8 cellular contexts compared by ENCODE assay signal in genomic region chr5:142770650-142771609, GRCh38. TPM values are rescaled to one million over a fixed set of nuclear protein-coding genes. Genes with fewer than 3 reads are reported as not detected.
DNase-seq lines count a peak whose midpoint lies in the region; ATAC-seq, FAIRE-seq and TF ChIP-seq lines count a peak whose summit lies in the region.

No MANE protein-coding gene starts in this region.

- peak overlapping the region; percentile 68 for H3K9ac ChIP-seq in SK-N-SH

- peak; percentile 30 for ATAC-seq in CD8-positive, alpha-beta T cell
- ATAC-seq in GM21360 (IDR thresholded peaks at IDR 0.05; ENCODE audit: unreplicated experiment): peak; percentile 16
- peak; percentile 9 to 21 for ATAC-seq in left cardiac atrium

- DNase-seq in CD8-positive, alpha-beta T cell: peak; percentile 37 to 78 (median 58)
- DNase-seq in HL-60 (ENCODE audit: low read depth in 1 of 2, low spot score in 1 of 2) (peak; percentile 51 to 58), SK-N-SH (peak; percentile 75), left cardiac atrium (peak; percentile 68), pons (ENCODE audit: low spot score) (peak; percentile 23), urothelium cell line (ENCODE audit: low spot score) (peak; percentile 35)
- peak; percentile 70 for DNase-seq in activated naive CD8-positive, alpha-beta T cell treated with anti-CD3 and anti-CD28 coated beads for 36 hours

- no peaks in the 10 kb centered on the region for H3K79me2 ChIP-seq in SK-N-SH (ENCODE audit: insufficient read depth)

- CTCF ChIA-PET in CD8-positive, alpha-beta T cell (lab: Charles Lee): interaction anchor here (0.9 to 10.9 kb wide), 22 partner anchors 9 to 115 kb away, joined by 3 to 126 read pairs (median 5); no protein-coding TSS in a partner anchor
- CTCF ChIA-PET in SK-N-SH (lab: Yijun Ruan, JAX): interaction anchor here (0.7 to 8.1 kb wide), 29 partner anchors 9 to 121 kb away, joined by 3 to 90 read pairs (median 6); no protein-coding TSS in a partner anchor

- FAIRE-seq in urothelium cell line (lab: Jason Lieb, UNC): no peak

- no peak for TF ChIP-seq CTCF in CD8-positive, alpha-beta T cell (IDR thresholded peaks at IDR 0.05)
- TF ChIP-seq CTCF in HL-60 (IDR thresholded peaks at IDR 0.05; ENCODE audit: insufficient read depth, low read length): peak; percentile 6
- peak; percentile 45 for TF ChIP-seq CTCF in SK-N-SH (IDR thresholded peaks at IDR 0.05)

- no peaks in the 10 kb centered on the region for H3K27me3 Mint-ChIP-seq in CD8-positive, alpha-beta T cell (ENCODE audit: low read depth)
- no peaks in the 10 kb centered on the region for H3K27me3 Mint-ChIP-seq in activated naive CD8-positive, alpha-beta T cell treated with anti-CD3 and anti-CD28 coated beads for 36 hours

- no peaks in the 10 kb centered on the region for H3K36me3 ChIP-seq in CD8-positive, alpha-beta T cell (ENCODE audit: insufficient read depth, low read length)
- no peaks in the 10 kb centered on the region for H3K36me3 ChIP-seq in SK-N-SH (replicated peaks in 1 of 2; ENCODE audit: control insufficient read depth in 1 of 2, insufficient read depth in 2 of 2, low read length in 1 of 2)

- H3K4me3 Mint-ChIP-seq in CD8-positive, alpha-beta T cell: peak overlapping the region; percentile 95
- H3K4me3 Mint-ChIP-seq in activated naive CD8-positive, alpha-beta T cell treated with anti-CD3 and anti-CD28 coated beads for 36 hours: peak overlapping the region; percentile 95

- H3K4me3 ChIP-seq in CD8-positive, alpha-beta T cell (ENCODE audit: low read depth, low read length): peak overlapping the region; percentile 98
- H3K4me3 ChIP-seq in HL-60 (replicated peaks; ENCODE audit: insufficient read depth, low read length) (peak overlapping the region; percentile 98), SK-N-SH (ENCODE audit: low read depth in 2 of 2, low read length in 1 of 2) (peak overlapping the region; percentile 70 to 87)

- no peaks in the 10 kb centered on the region for H3K9me3 ChIP-seq in CD8-positive, alpha-beta T cell (ENCODE audit: low read length)
- no peaks in the 10 kb centered on the region for H3K9me3 ChIP-seq in SK-N-SH

- H3K4me1 Mint-ChIP-seq in CD8-positive, alpha-beta T cell (ENCODE audit: low read depth): peaks cover 52% of the 10 kb centered on the region
- H3K4me1 Mint-ChIP-seq in activated naive CD8-positive, alpha-beta T cell treated with anti-CD3 and anti-CD28 coated beads for 36 hours: peaks cover 42% of the 10 kb centered on the region

- intact Hi-C loops in CD8-positive, alpha-beta T cell (cut with DNase I, micrococcal nuclease): loop anchor here (1.0 to 5.0 kb wide), 10 partner anchors 14 to 1416 kb away; partner anchors contain the start of genes KCTD16 (in 1 of the 2), NR3C1 (in 1 of the 2) and YIPF5 (in 1 of the 2)
- intact Hi-C loops in left cardiac atrium (cut with DNase I): loop anchor here (2.0 to 5.0 kb wide), 3 partner anchors 96 to 106 kb away; no protein-coding TSS in a partner anchor

- no peaks in the 10 kb centered on the region for H3K27me3 ChIP-seq in CD8-positive, alpha-beta T cell (ENCODE audit: insufficient read depth, low read length)
- H3K27me3 ChIP-seq in HL-60 (ENCODE audit: insufficient read depth, poor library complexity, severe bottlenecking) (no peaks in the 10 kb centered on the region), SK-N-SH (ENCODE audit: insufficient read depth) (no peaks in the 10 kb centered on the region)

- H2AFZ ChIP-seq in SK-N-SH (ENCODE audit: low read depth): peak overlapping the region; percentile 89

- H3F3A ChIP-seq in SK-N-SH (replicated peaks; ENCODE audit: insufficient read depth): no peaks in the 10 kb centered on the region

- peak overlapping the region; percentile 91 for H3K27ac Mint-ChIP-seq in CD8-positive, alpha-beta T cell
- H3K27ac Mint-ChIP-seq in activated naive CD8-positive, alpha-beta T cell treated with anti-CD3 and anti-CD28 coated beads for 36 hours: peak overlapping the region; percentile 84

- H3K4me2 ChIP-seq in SK-N-SH: peak overlapping the region; percentile 92

- H4K20me1 ChIP-seq in SK-N-SH (ENCODE audit: insufficient read depth): no peaks in the 10 kb centered on the region

- peaks cover 27% of the 10 kb centered on the region for H3K4me1 ChIP-seq in CD8-positive, alpha-beta T cell (ENCODE audit: insufficient read depth, low read length)
- peaks cover 12 to 17% of the 10 kb centered on the region in 2 experiments; a peak in 3 of 4 replicates for H3K4me1 ChIP-seq in SK-N-SH (ENCODE audit: control insufficient read depth in 1 of 2, insufficient read depth in 2 of 2, low read depth in 1 of 2, low read length in 1 of 2)

- no peak for TF ChIP-seq EP300 in SK-N-SH (IDR thresholded peaks at IDR 0.05; ENCODE audit: borderline replicate concordance in 1 of 2, low read depth in 1 of 2, low read length in 1 of 2)

- no peaks in the 10 kb centered on the region for H3K9me2 ChIP-seq in SK-N-SH

- peak; percentile 65 for TF ChIP-seq RAD21 in SK-N-SH (IDR thresholded peaks at IDR 0.05; ENCODE audit: low read length)

- POLR2A ChIA-PET in CD8-positive, alpha-beta T cell (lab: Charles Lee): interaction anchor here (0.7 to 4.9 kb wide), 19 partner anchors 10 to 110 kb away, joined by 3 to 71 read pairs (median 5); no protein-coding TSS in a partner anchor
- POLR2A ChIA-PET in SK-N-SH (lab: Yijun Ruan, JAX): interaction anchor here (0.6 to 2.4 kb wide), 7 partner anchors 8 to 102 kb away, joined by 3 to 15 read pairs (median 4); no protein-coding TSS in a partner anchor

- peaks cover 7% of the 10 kb centered on the region for H3K36me3 Mint-ChIP-seq in CD8-positive, alpha-beta T cell
- H3K36me3 Mint-ChIP-seq in activated naive CD8-positive, alpha-beta T cell treated with anti-CD3 and anti-CD28 coated beads for 36 hours: no peaks in the 10 kb centered on the region

- no peaks in the 10 kb centered on the region for H3K9me3 Mint-ChIP-seq in CD8-positive, alpha-beta T cell
- no peaks in the 10 kb centered on the region for H3K9me3 Mint-ChIP-seq in activated naive CD8-positive, alpha-beta T cell treated with anti-CD3 and anti-CD28 coated beads for 36 hours

- H3K27ac ChIP-seq in CD8-positive, alpha-beta T cell (ENCODE audit: low read depth, low read length): peak overlapping the region; percentile 74
- H3K27ac ChIP-seq in HL-60 (replicated peaks): peak overlapping the region; percentile 67
- peak overlapping the region; percentile 52 to 89 for H3K27ac ChIP-seq in SK-N-SH (ENCODE audit: low read depth in 2 of 2, low read length in 1 of 2)

- WGBS in SK-N-SH (ENCODE audit: low lambda C conversion rate): under 1% methylated on average over 14 of the region's 86 CpGs

TF ChIP-seq in SK-N-SH, 30 proteins besides CTCF, POLR2A, EP300 and RAD21:
- TF ChIP-seq RFX5 (IDR thresholded peaks at IDR 0.05; ENCODE audit: low read length): no peak
- TF ChIP-seq SIN3A (IDR thresholded peaks at IDR 0.05; ENCODE audit: borderline replicate concordance, low read depth, low read length): 0 out of 2 replicates have a peak, but pooled peaks have one; percentile 18
- no peak for TF ChIP-seq TEAD4 (IDR thresholded peaks at IDR 0.05; ENCODE audit: borderline replicate concordance, insufficient read depth)
- no peak for TF ChIP-seq NRF1 (IDR thresholded peaks at IDR 0.05; ENCODE audit: low read depth, low read length)
- no peak for TF ChIP-seq FOSL2 (IDR thresholded peaks at IDR 0.05; ENCODE audit: borderline replicate concordance, low read depth)
- no peak for TF ChIP-seq GABPA (IDR thresholded peaks at IDR 0.05; ENCODE audit: low read depth)
- TF ChIP-seq SMC3 (IDR thresholded peaks at IDR 0.05; ENCODE audit: low read depth, low read length): peak; percentile 43; the same call in 1 of the 2 replicates
- no peak for TF ChIP-seq JUND (IDR thresholded peaks at IDR 0.05)
- TF ChIP-seq NFIC (IDR thresholded peaks at IDR 0.05; ENCODE audit: borderline replicate concordance): 0 out of 2 replicates have a peak, but pooled peaks have one; percentile 13
- TF ChIP-seq RCOR1 (IDR thresholded peaks at IDR 0.05; ENCODE audit: low read length): no peak
- peak; percentile 30; the same call in 1 of the 2 replicates for TF ChIP-seq GATA2 (CRISPR knock-in tag; IDR thresholded peaks at IDR 0.05)
- peak; percentile 65 for TF ChIP-seq MXI1 (IDR thresholded peaks at IDR 0.05; ENCODE audit: low read depth, low read length)

RNA-seq across cellular contexts. Expression of gene ARHGAP26, which starts 0.8 kb away (rescaled TPM):
- 10 to 100 TPM; 46.0 to 46.6 TPM for total RNA-seq in CD8-positive, alpha-beta T cell
- polyA plus RNA-seq in SK-N-SH (2012; rRNA removed): 6.1 and 8.4 TPM in 2 replicates
- polyA plus RNA-seq in SK-N-SH (2012; cell fraction: cytosol; rRNA removed): 4.4 and 4.6 TPM in 2 replicates
- 19.4 and 33.8 TPM in 2 replicates for polyA plus RNA-seq in SK-N-SH (2012; cell fraction: nucleus; rRNA removed)
- total RNA-seq in activated naive CD8-positive, alpha-beta T cell treated with anti-CD3 and anti-CD28 coated beads for 36 hours: 10 to 100 TPM; 10.2 to 11.0 TPM
- total RNA-seq in left cardiac atrium: 10 to 100 TPM; 29.6 to 50.2 TPM

Comparison
In these comparisons a context has a peak if more than half of its experiments do, and no peak if none do; other contexts are left out.
1. Peak in every context shown above with its lines: DNase-seq, ATAC-seq, H3K4me3 ChIP-seq and H3K27ac ChIP-seq.
2. DNase-seq: peak in every context shown above with its lines; median percentile 75 in SK-N-SH; 70 in activated naive CD8-positive, alpha-beta T cell treated with anti-CD3 and anti-CD28 coated beads for 36 hours; 68 in left cardiac atrium; 58 in CD8-positive, alpha-beta T cell; 54 in HL-60; 35 in urothelium cell line; 23 in pons.